Comparison of ENCODE assay signal across 23 cellular contexts in the genomic region with DNA sequence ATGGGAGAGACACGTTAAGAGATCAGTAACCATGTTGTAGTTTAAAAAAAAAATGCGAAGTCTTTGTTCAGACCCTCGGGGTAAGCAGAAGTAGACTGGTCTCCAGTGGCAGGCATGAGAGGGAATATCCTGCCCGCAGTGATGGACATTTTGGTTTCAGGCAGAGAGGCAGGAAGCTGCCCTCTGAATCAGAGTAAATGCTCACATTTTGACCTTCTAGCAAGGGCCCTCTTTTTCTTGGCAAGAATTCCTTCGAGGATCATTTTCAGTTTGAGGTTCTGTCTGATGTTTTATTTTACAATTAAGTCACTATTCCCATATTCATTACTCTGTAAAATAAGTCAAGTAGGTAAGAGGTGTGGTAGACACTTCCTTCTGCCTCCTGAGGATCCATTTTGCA. TPM values are rescaled to one million over a fixed set of nuclear protein-coding genes. Genes with fewer than 3 reads are reported as not detected.
DNase-seq lines count a peak whose midpoint lies in the region; ATAC-seq and TF ChIP-seq lines count a peak whose summit lies in the region.
"Had no signal": no experiment of that assay in that cellular context is flagged by ENCODE, and none has a peak within 500 bp of the region (broad histone marks: within the 10 kb centered on the region; RNA-seq: fewer than 3 reads in every experiment).

No MANE protein-coding gene starts in this region.

- intact Hi-C loops in heart left ventricle (cut with DNase I), result loop anchor here in 1 of 10 donors (10.0 kb wide), 1 partner anchor 241 kb away; no protein-coding TSS in a partner anchor
- intact Hi-C loops in Right ventricle myocardium inferior (cut with DNase I), result no loop called here
- intact Hi-C loops in right cardiac atrium (cut with DNase I), result loop anchor here in 1 of 4 donors (10.0 kb wide), 1 partner anchor 231 kb away; no protein-coding TSS in a partner anchor
- intact Hi-C loops in stomach (cut with DNase I; ENCODE audit: low total_unique reads), result no loop called here

- H3K4me3 Mint-ChIP-seq in chondrocyte (ENCODE audit: unreplicated experiment), result no peak overlapping the region
- H3K4me3 Mint-ChIP-seq in naive thymus-derived CD8-positive, alpha-beta T cell, result no peak overlapping the region
- H3K4me3 Mint-ChIP-seq: CD4-positive, CD25-positive, alpha-beta regulatory T cell had no signal

- no peaks in the 10 kb centered on the region for H3F3A ChIP-seq in smooth muscle cell (ENCODE audit: low read depth)

- no peak overlapping the region for H3K4me3 ChIP-seq in heart left ventricle
- H3K4me3 ChIP-seq in right cardiac atrium (ENCODE audit: low read length), result no peak overlapping the region
- H3K4me3 ChIP-seq in stomach, result no peak overlapping the region
- no peak overlapping the region for H3K4me3 ChIP-seq in smooth muscle cell
- H3K4me3 ChIP-seq: BLaER1 had no signal

- H3K27me3 ChIP-seq in heart left ventricle (no peaks in the 10 kb centered on the region), right cardiac atrium (ENCODE audit: control insufficient read depth, insufficient read depth) (no peaks in the 10 kb centered on the region), stomach (no peaks in the 10 kb centered on the region), smooth muscle cell (ENCODE audit: low read depth) (no peaks in the 10 kb centered on the region)
- H3K27me3 ChIP-seq: BLaER1 had no signal

- peak overlapping the region; percentile 50 for H3K27ac Mint-ChIP-seq in chondrocyte (ENCODE audit: unreplicated experiment)
- no peak overlapping the region for H3K27ac Mint-ChIP-seq in naive thymus-derived CD8-positive, alpha-beta T cell
- H3K27ac Mint-ChIP-seq: CD4-positive, CD25-positive, alpha-beta regulatory T cell had no signal

- no peaks in the 10 kb centered on the region for H3K79me2 ChIP-seq in smooth muscle cell (ENCODE audit: low read depth)

- H3K36me3 Mint-ChIP-seq in chondrocyte (ENCODE audit: low read depth), result no peaks in the 10 kb centered on the region
- no peaks in the 10 kb centered on the region for H3K36me3 Mint-ChIP-seq in naive thymus-derived CD8-positive, alpha-beta T cell
- H3K36me3 Mint-ChIP-seq: CD4-positive, CD25-positive, alpha-beta regulatory T cell had no signal

- DNase-seq in heart left ventricle, result no peak
- no peak for DNase-seq in Right ventricle myocardium inferior (ENCODE audit: missing footprints)
- DNase-seq in chondrocyte (ENCODE audit: low spot score), result no peak
- DNase-seq in right cardiac atrium, result no peak
- no peak for DNase-seq in stomach
- DNase-seq in naive thymus-derived CD8-positive, alpha-beta T cell, result no peak
- DNase-seq in smooth muscle cell (lab: John Stamatoyannopoulos, UW; ENCODE audit: unreplicated experiment), result no peak
- DNase-seq in AML-193 (lab: John Stamatoyannopoulos, UW), result no peak
- DNase-seq: 8988T; CD4-positive, CD25-positive, alpha-beta regulatory T cell; DMS153; H7; NCI-H1105; NCI-H146; NCI-H1930; NCI-H2107; NCI-H446; NCI-H524 treated with DMSO at 0.1 percent for 48 hours; NCI-H82; NK-92 treated with Interleukin-12 subunit alpha and Interleukin-12 subunit beta, amount 100 ng/mL, for 24 hours; PC-3; SHP77 had no signal

- POLR2A ChIA-PET in naive thymus-derived CD8-positive, alpha-beta T cell (lab: Charles Lee), result no interaction called here

- no peaks in the 10 kb centered on the region for H4K20me1 ChIP-seq in smooth muscle cell (ENCODE audit: low read depth)
- H4K20me1 ChIP-seq: BLaER1 had no signal

- H3K27ac ChIP-seq in heart left ventricle, result peak overlapping the region in 11 of 12 donors; percentile 24 to 95 (median 68)
- H3K27ac ChIP-seq in right cardiac atrium (ENCODE audit: low read length), result peak overlapping the region; percentile 37
- H3K27ac ChIP-seq in stomach, result peak overlapping the region in 3 of 5 donors; percentile 8 to 63 (median 32)
- no peak overlapping the region for H3K27ac ChIP-seq in smooth muscle cell (ENCODE audit: low read depth)
- H3K27ac ChIP-seq: BLaER1 had no signal

- H3K27me3 Mint-ChIP-seq in chondrocyte (ENCODE audit: low read depth), result no peaks in the 10 kb centered on the region
- peaks cover 0 to 11% (median 7%) of the 10 kb centered on the region in 5 donors for H3K27me3 Mint-ChIP-seq in naive thymus-derived CD8-positive, alpha-beta T cell

- H3K9me3 Mint-ChIP-seq in chondrocyte (ENCODE audit: low read depth), result no peaks in the 10 kb centered on the region
- H3K9me3 Mint-ChIP-seq in naive thymus-derived CD8-positive, alpha-beta T cell, result peaks cover 0 to 8% (median 0%) of the 10 kb centered on the region in 9 donors

- TF ChIP-seq EP300 in stomach (IDR thresholded peaks at IDR 0.05), result no peak

- ATAC-seq in heart left ventricle, result no peak
- ATAC-seq in Right ventricle myocardium inferior, result no peak
- no peak for ATAC-seq in right cardiac atrium
- ATAC-seq in naive thymus-derived CD8-positive, alpha-beta T cell, result no peak
- ATAC-seq: PC-3 had no signal

- no peak overlapping the region for H3K9ac ChIP-seq in smooth muscle cell (ENCODE audit: low read depth)
- H3K9ac ChIP-seq: BLaER1 had no signal

- H3K9me3 ChIP-seq in heart left ventricle (no peaks in the 10 kb centered on the region), right cardiac atrium (ENCODE audit: control insufficient read depth, low read length) (no peaks in the 10 kb centered on the region), stomach (no peaks in the 10 kb centered on the region), smooth muscle cell (replicated peaks; ENCODE audit: low read depth) (no peaks in the 10 kb centered on the region)
- H3K9me3 ChIP-seq: BLaER1 had no signal

- H3K4me1 ChIP-seq in heart left ventricle (peaks cover 0 to 89% (median 31%) of the 10 kb centered on the region in 12 donors), right cardiac atrium (ENCODE audit: control insufficient read depth, insufficient read depth, low read length) (peaks cover 5% of the 10 kb centered on the region), stomach (peaks cover 3 to 47% (median 21%) of the 10 kb centered on the region in 4 donors), smooth muscle cell (ENCODE audit: low read depth) (no peaks in the 10 kb centered on the region)
- H3K4me1 ChIP-seq: BLaER1 had no signal

- TF ChIP-seq POLR2A in heart left ventricle (IDR thresholded peaks at IDR 0.05), result no peak
- TF ChIP-seq POLR2A in stomach (IDR thresholded peaks at IDR 0.05), result no peak

- no peak overlapping the region for H2AFZ ChIP-seq in smooth muscle cell (ENCODE audit: low read depth)

- H3K4me1 Mint-ChIP-seq in chondrocyte (ENCODE audit: low read depth), result peaks cover 48% of the 10 kb centered on the region
- H3K4me1 Mint-ChIP-seq in naive thymus-derived CD8-positive, alpha-beta T cell, result no peaks in the 10 kb centered on the region
- H3K4me1 Mint-ChIP-seq: CD4-positive, CD25-positive, alpha-beta regulatory T cell had no signal

- no peak for TF ChIP-seq CTCF in heart left ventricle (IDR thresholded peaks at IDR 0.05)
- no peak for TF ChIP-seq CTCF in chondrocyte (IDR thresholded peaks at IDR 0.05)
- TF ChIP-seq CTCF in stomach (IDR thresholded peaks at IDR 0.05), result no peak
- TF ChIP-seq CTCF in smooth muscle cell (IDR thresholded peaks at IDR 0.05; ENCODE audit: borderline replicate concordance, insufficient read depth, poor library complexity, severe bottlenecking), result no peak

- H3K4me2 ChIP-seq in smooth muscle cell, result no peak overlapping the region
- H3K4me2 ChIP-seq: BLaER1 had no signal

- WGBS in heart left ventricle, 4 donors, result 28 to 50% (median 31%) methylated on average over 5 of the region's 5 CpGs
- WGBS in right cardiac atrium, result 42% methylated on average over 5 of the region's 5 CpGs
- WGBS in stomach, 5 donors, result 55 to 85% (median 62%) methylated on average over 5 of the region's 5 CpGs
- WGBS in smooth muscle cell (ENCODE audit: low lambda C conversion rate), result 88% methylated on average over 5 of the region's 5 CpGs

- H3K36me3 ChIP-seq in heart left ventricle (peaks cover 0 to 20% (median 0%) of the 10 kb centered on the region in 9 donors), stomach (no peaks in the 10 kb centered on the region), smooth muscle cell (ENCODE audit: low read depth) (no peaks in the 10 kb centered on the region)
- H3K36me3 ChIP-seq: BLaER1 had no signal

RNA-seq across cellular contexts. Expression of a gene that starts 28.4 kb away (rescaled TPM):
- total RNA-seq in heart left ventricle (1,000 to 10,000 TPM in 7 of 9 donors, 100 to 1,000 TPM in 2; 966 to 2,158 (median 1,443) TPM), Right ventricle myocardium inferior (828 TPM), chondrocyte (41.8 to 105 TPM (median 104 TPM) in 3 replicates), right cardiac atrium (100 to 1,000 TPM; 578 to 776 (median 669) TPM), stomach (100 to 1,000 TPM in 4 of 5 donors, 1 to 10 TPM in 1; 9.0 to 908 (median 235) TPM), smooth muscle cell (5.9 and 36.6 TPM in 2 replicates)
- polyA plus RNA-seq in heart left ventricle (100 to 1,000 TPM; 254 to 473 TPM), right cardiac atrium (181 TPM), stomach (10 to 100 TPM; 20.0 to 31.2 (median 23.8) TPM), smooth muscle cell (5.5 and 9.0 TPM in 2 replicates)
- not detected for total RNA-seq in naive thymus-derived CD8-positive, alpha-beta T cell
- 1 to 10 TPM in 1 of 3 donors, not detected in 2; 1.4 TPM for polyA plus RNA-seq in naive thymus-derived CD8-positive, alpha-beta T cell
- polyA plus RNA-seq: CD4-positive, CD25-positive, alpha-beta regulatory T cell had no signal
